Comparison of ENCODE assay signal across 19 cellular contexts in genomic region chr15:57548325-57548724, GRCh38. TPM values are rescaled to one million over a fixed set of nuclear protein-coding genes. Genes with fewer than 3 reads are reported as not detected.
DNase-seq lines count a peak whose midpoint lies in the region; ATAC-seq, FAIRE-seq and TF ChIP-seq lines count a peak whose summit lies in the region.
"Had no signal": no experiment of that assay in that cellular context is flagged by ENCODE, and none has a peak within 500 bp of the region (broad histone marks: within the 10 kb centered on the region; RNA-seq: fewer than 3 reads in every experiment).

No MANE protein-coding gene starts in this region.

- H3K27ac Mint-ChIP-seq in astrocyte (ENCODE audit: unreplicated experiment), result peak overlapping the region; percentile 54
- peak overlapping the region; percentile 62 for H3K27ac Mint-ChIP-seq in mesothelial cell of epicardium
- H3K27ac Mint-ChIP-seq: CD4-positive, alpha-beta T cell had no signal

- H3K27me3 ChIP-seq in astrocyte (ENCODE audit: insufficient read depth, low read length) (no peaks in the 10 kb centered on the region), stomach (no peaks in the 10 kb centered on the region)
- H3K27me3 ChIP-seq: MG63 had no signal

- H3K4me3 Mint-ChIP-seq in astrocyte (ENCODE audit: unreplicated experiment), result no peak overlapping the region
- H3K4me3 Mint-ChIP-seq in mesothelial cell of epicardium, result no peak overlapping the region
- H3K4me3 Mint-ChIP-seq: CD4-positive, alpha-beta T cell had no signal

- H3K27me3 Mint-ChIP-seq in astrocyte (ENCODE audit: low read depth, unreplicated experiment) (peaks cover 5% of the 10 kb centered on the region), mesothelial cell of epicardium (ENCODE audit: low read depth) (no peaks in the 10 kb centered on the region)

- DNase-seq in astrocyte (ENCODE audit: low read depth), result no peak
- no peak for DNase-seq in kidney
- no peak for DNase-seq in mesothelial cell of epicardium (ENCODE audit: low spot score in 2 of 2, unreplicated experiment in 2 of 2)
- no peak for DNase-seq in stomach
- no peak for DNase-seq in middle frontal gyrus (ENCODE audit: extremely low spot score, low spot score)
- DNase-seq in sciatic nerve (ENCODE audit: low spot score), result no peak
- DNase-seq: ACHN; CD4-positive, alpha-beta T cell; GF-D8; GOT3; NCI-H1092 treated with DMSO at 0.1 percent for 48 hours; NCI-H1694 treated with DMSO at 0.1 percent for 48 hours; NCI-H69 had no signal

- no peak for TF ChIP-seq EP300 in stomach (IDR thresholded peaks at IDR 0.05)

- H3K9me3 ChIP-seq in astrocyte (ENCODE audit: insufficient read depth, low read depth, low read length) (no peaks in the 10 kb centered on the region), kidney (ENCODE audit: control insufficient read depth in 1 of 2, low read length in 2 of 2) (no peaks in the 10 kb centered on the region), stomach (no peaks in the 10 kb centered on the region)
- H3K9me3 ChIP-seq: MG63 had no signal

- peaks cover 25% of the 10 kb centered on the region for H3K4me1 ChIP-seq in astrocyte (ENCODE audit: insufficient read depth, low read length)
- peaks cover 40% of the 10 kb centered on the region in 2 donors for H3K4me1 ChIP-seq in kidney (ENCODE audit: control insufficient read depth in 1 of 2, insufficient read depth in 1 of 2, low read depth in 1 of 2, low read length in 2 of 2)
- H3K4me1 ChIP-seq in stomach, result peaks cover 40 to 57% (median 51%) of the 10 kb centered on the region in 4 donors

- H3K79me2 ChIP-seq in astrocyte (ENCODE audit: insufficient read depth, low read length), result no peaks in the 10 kb centered on the region

- H4K20me1 ChIP-seq in astrocyte (ENCODE audit: insufficient read depth, low read length), result no peaks in the 10 kb centered on the region

- no peak overlapping the region for H3K4me2 ChIP-seq in astrocyte (ENCODE audit: low read length)
- H3K4me2 ChIP-seq: KMS-11 had no signal

- WGBS in stomach, 5 donors, result 22 to 50% (median 32%) methylated on average over 1 of the region's 1 CpG

- H3K4me3 ChIP-seq in astrocyte (ENCODE audit: insufficient read depth, low read depth, low read length), result no peak overlapping the region
- H3K4me3 ChIP-seq in kidney (ENCODE audit: low read length in 2 of 2), result no peak overlapping the region
- no peak overlapping the region for H3K4me3 ChIP-seq in stomach
- H3K4me3 ChIP-seq: MG63 had no signal

- H2AFZ ChIP-seq in astrocyte (ENCODE audit: low read depth, low read length), result no peak overlapping the region

- ATAC-seq in HG02588 (IDR thresholded peaks at IDR 0.05; ENCODE audit: unreplicated experiment) (no peak), GM19035 (IDR thresholded peaks at IDR 0.05; ENCODE audit: unreplicated experiment) (no peak), sciatic nerve (no peak)

- H3K36me3 ChIP-seq in astrocyte (ENCODE audit: insufficient read depth, low read length), result no peaks in the 10 kb centered on the region
- H3K36me3 ChIP-seq in kidney (ENCODE audit: control insufficient read depth in 1 of 2, insufficient read depth in 2 of 2, low read length in 2 of 2), result peaks cover 43 to 70% of the 10 kb centered on the region in 2 donors
- peaks cover 4 to 42% (median 36%) of the 10 kb centered on the region in 4 donors for H3K36me3 ChIP-seq in stomach
- H3K36me3 ChIP-seq: MG63 had no signal

- H3K27ac ChIP-seq in astrocyte (ENCODE audit: low read depth, low read length) (no peak overlapping the region), kidney (ENCODE audit: low read depth in 2 of 2, low read length in 2 of 2) (peak overlapping the region; percentile 90 to 95), stomach (peak overlapping the region; percentile 81 to 90 (median 83))
- H3K27ac ChIP-seq: KMS-11, RWPE1 had no signal

- no peaks in the 10 kb centered on the region for H3K9me3 Mint-ChIP-seq in astrocyte (ENCODE audit: unreplicated experiment)
- H3K9me3 Mint-ChIP-seq in mesothelial cell of epicardium, result no peaks in the 10 kb centered on the region
- H3K9me3 Mint-ChIP-seq: CD4-positive, alpha-beta T cell had no signal

- H3K9ac ChIP-seq in astrocyte (ENCODE audit: low read length) (no peak overlapping the region), kidney (ENCODE audit: low read length in 2 of 2) (peak overlapping the region in 1 of 2 donors; percentile 52)
- H3K9ac ChIP-seq: KMS-11 had no signal

- peaks cover 34% of the 10 kb centered on the region for H3K4me1 Mint-ChIP-seq in astrocyte (ENCODE audit: low read depth, unreplicated experiment)
- peaks cover 37% of the 10 kb centered on the region for H3K4me1 Mint-ChIP-seq in mesothelial cell of epicardium

- no peak for TF ChIP-seq POLR2A in stomach (IDR thresholded peaks at IDR 0.05)

- TF ChIP-seq CTCF in astrocyte (IDR thresholded peaks at IDR 0.05; ENCODE audit: insufficient read depth, low read depth, low read length) (no peak), kidney (IDR thresholded peaks at IDR 0.05; ENCODE audit: borderline replicate concordance, extremely low read depth, insufficient read depth) (no peak), mesothelial cell of epicardium (IDR thresholded peaks at IDR 0.05; ENCODE audit: unreplicated experiment) (no peak), stomach (IDR thresholded peaks at IDR 0.05) (no peak)

- H3K36me3 Mint-ChIP-seq in astrocyte (ENCODE audit: low read depth, unreplicated experiment) (peaks cover 14% of the 10 kb centered on the region), mesothelial cell of epicardium (peaks cover 24% of the 10 kb centered on the region)

- FAIRE-seq in astrocyte (lab: Jason Lieb, UNC), result no peak
- FAIRE-seq in kidney (lab: Jason Lieb, UNC), result no peak
- FAIRE-seq: D721Med had no signal

- intact Hi-C loops in kidney (cut with DNase I), result no loop called here
- intact Hi-C loops in stomach (cut with DNase I; ENCODE audit: low total_unique reads), result no loop called here
- intact Hi-C loops in sciatic nerve (cut with DNase I), result no loop called here

RNA-seq across cellular contexts. Expression of gene MYZAP, which starts 43.4 kb away (rescaled TPM):
- total RNA-seq in astrocyte (0.41 TPM in 1 of 2 replicates, not detected in the other), kidney (3.3 TPM), mesothelial cell of epicardium (3.3 to 3.9 TPM (median 3.8 TPM) in 3 replicates), stomach (10 to 100 TPM in 4 of 5 donors, not detected in 1; 15.2 to 59.8 (median 33.2) TPM), sciatic nerve (3.7 TPM)
- polyA plus RNA-seq in kidney (ENCODE audit: insufficient read depth, low read depth, low replicate concordance) (6.1 TPM), stomach (10 to 100 TPM in 2 of 3 donors, 1 to 10 TPM in 1; 9.4 to 31.3 (median 13.5) TPM)
